ENCODE assay signal across 12 cellular contexts in the genomic region with DNA sequence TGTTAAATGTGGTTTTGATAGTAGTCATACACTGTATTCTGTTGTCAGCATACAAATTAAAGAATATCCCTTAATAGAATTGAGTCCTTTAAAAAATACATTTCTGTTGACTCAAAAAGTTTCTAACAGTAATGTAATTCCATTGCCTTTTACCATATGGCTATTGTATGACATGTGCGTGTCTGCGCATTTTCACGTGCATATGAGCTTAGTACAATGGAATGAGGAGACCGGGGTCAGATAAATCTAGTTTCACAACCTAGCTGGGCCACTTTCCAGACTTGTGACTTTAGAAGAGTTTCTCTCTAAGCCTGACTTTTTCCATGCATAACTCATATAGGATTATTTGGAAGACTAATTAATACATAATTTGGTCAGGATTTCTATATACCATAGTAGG. TPM values are rescaled to one million over a fixed set of nuclear protein-coding genes. Genes with fewer than 3 reads are reported as not detected.
DNase-seq lines count a peak whose midpoint lies in the region; ATAC-seq and TF ChIP-seq lines count a peak whose summit lies in the region.
"Had no signal": no experiment of that assay in that cellular context is flagged by ENCODE, and none has a peak within 500 bp of the region (broad histone marks: within the 10 kb centered on the region; RNA-seq: fewer than 3 reads in every experiment).

No MANE protein-coding gene starts in this region.

- peaks cover 58% of the 10 kb centered on the region for H3K4me1 Mint-ChIP-seq in nephron

- peak overlapping the region in 2 of 3 experiments; percentile 19 to 46 for H3K27ac Mint-ChIP-seq in nephron

- CTCF ChIA-PET in AG04450 (lab: Charles Lee), result interaction anchor here (1.1 to 1.2 kb wide), 2 partner anchors 46 to 175 kb away, joined by 5 read pairs; a partner anchor contains a TSS
- CTCF ChIA-PET in HEK293T (lab: Yijun Ruan, JAX), result no interaction called here

- H3K27me3 Mint-ChIP-seq in nephron (ENCODE audit: low read depth), result no peaks in the 10 kb centered on the region
- H3K27me3 Mint-ChIP-seq: memory B cell had no signal

- H3K4me3 ChIP-seq in AG04450 (ENCODE audit: low read depth, low read length) (no peak overlapping the region), epithelial cell of esophagus (ENCODE audit: low read length) (no peak overlapping the region)

- DNase-seq in AG04450 (ENCODE audit: low read depth, low spot score), result peak; percentile 96
- peak; percentile 95 for DNase-seq in LHCN-M2 (ENCODE audit: low read depth)
- DNase-seq in epithelial cell of esophagus (ENCODE audit: low read depth), result peak; percentile 95
- no peak for DNase-seq in NCI-H2081 treated with DMSO at 0.1 percent for 48 hours (lab: John Stamatoyannopoulos, UW)
- no peak for DNase-seq in midbrain (lab: John Stamatoyannopoulos, UW)
- DNase-seq in HEK293T (ENCODE audit: extremely low spot score), result no peak
- DNase-seq: activated T-cell treated with anti-CD3 and anti-CD28 coated beads, Interleukin-2, amount 50 U/mL, for 1 hour; CD8-positive, alpha-beta T cell; NCI-H345 had no signal

- H3K9me3 ChIP-seq in AG04450 (ENCODE audit: control insufficient read depth, insufficient read depth, low read length), result no peaks in the 10 kb centered on the region

- H3K9me3 Mint-ChIP-seq in nephron, result no peaks in the 10 kb centered on the region
- H3K9me3 Mint-ChIP-seq: CD8-positive, alpha-beta T cell; memory B cell had no signal

- H3K36me3 Mint-ChIP-seq in nephron (ENCODE audit: low read depth), result peaks cover 51% of the 10 kb centered on the region

- H3K27ac ChIP-seq in AG04450 (ENCODE audit: low read depth, low read length), result no peak overlapping the region

- no peak overlapping the region for H3K4me3 Mint-ChIP-seq in nephron
- H3K4me3 Mint-ChIP-seq: CD8-positive, alpha-beta T cell; memory B cell had no signal

- TF ChIP-seq CTCF in AG04450 (IDR thresholded peaks at IDR 0.05; ENCODE audit: low read depth, low read length), result no peak
- no peak for TF ChIP-seq CTCF in epithelial cell of esophagus (IDR thresholded peaks at IDR 0.05; ENCODE audit: insufficient read depth, low read depth, low read length, missing control alignments)
- no peak for TF ChIP-seq CTCF in nephron (IDR thresholded peaks at IDR 0.05; ENCODE audit: unreplicated experiment in 3 of 3)

- ATAC-seq in HG03460 (IDR thresholded peaks at IDR 0.05; ENCODE audit: unreplicated experiment), result no peak
- ATAC-seq: CD8-positive, alpha-beta T cell had no signal

- POLR2A ChIA-PET in AG04450 (lab: Yijun Ruan, JAX), result interaction anchor here (1.6 to 4.9 kb wide), 3 partner anchors 22 to 40 kb away, joined by 4 to 42 read pairs (median 38); a partner anchor contains a TSS
- POLR2A ChIA-PET in HEK293T (lab: Yijun Ruan, JAX), result no interaction called here

- no peaks in the 10 kb centered on the region for H3K27me3 ChIP-seq in AG04450 (ENCODE audit: control insufficient read depth, insufficient read depth, low read length)

TF ChIP-seq in HEK293T, 16 proteins besides CTCF, POLR2A, EP300 and RAD21:
- TF ChIP-seq LEF1 (IDR thresholded peaks at IDR 0.05; ENCODE audit: borderline replicate concordance) (no peak), SP1 (IDR thresholded peaks at IDR 0.05) (no peak), FOXA1 (IDR thresholded peaks at IDR 0.05) (no peak), TARDBP (IDR thresholded peaks at IDR 0.05) (no peak), SUZ12 (IDR thresholded peaks at IDR 0.05) (no peak), FOXM1 (IDR thresholded peaks at IDR 0.05; ENCODE audit: borderline replicate concordance) (no peak), NFRKB (IDR thresholded peaks at IDR 0.05) (no peak), ARNT (IDR thresholded peaks at IDR 0.05) (no peak), ZNF384 (IDR thresholded peaks at IDR 0.05) (no peak), BHLHE40 (IDR thresholded peaks at IDR 0.05; ENCODE audit: borderline replicate concordance) (no peak), ELF4 (IDR thresholded peaks at IDR 0.05) (no peak), CTBP1 (IDR thresholded peaks at IDR 0.05; ENCODE audit: borderline replicate concordance) (no peak), L3MBTL2 (conservative IDR thresholded peaks at IDR 0.05) (no peak), FOXK2 (IDR thresholded peaks at IDR 0.05) (no peak), HDGF (IDR thresholded peaks at IDR 0.05; ENCODE audit: borderline replicate concordance) (no peak)
- TF ChIP-seq, protein P1, sequence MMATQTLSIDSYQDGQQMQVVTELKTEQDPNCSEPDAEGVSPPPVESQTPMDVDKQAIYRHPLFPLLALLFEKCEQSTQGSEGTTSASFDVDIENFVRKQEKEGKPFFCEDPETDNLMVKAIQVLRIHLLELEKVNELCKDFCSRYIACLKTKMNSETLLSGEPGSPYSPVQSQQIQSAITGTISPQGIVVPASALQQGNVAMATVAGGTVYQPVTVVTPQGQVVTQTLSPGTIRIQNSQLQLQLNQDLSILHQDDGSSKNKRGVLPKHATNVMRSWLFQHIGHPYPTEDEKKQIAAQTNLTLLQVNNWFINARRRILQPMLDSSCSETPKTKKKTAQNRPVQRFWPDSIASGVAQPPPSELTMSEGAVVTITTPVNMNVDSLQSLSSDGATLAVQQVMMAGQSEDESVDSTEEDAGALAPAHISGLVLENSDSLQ (IDR thresholded peaks at IDR 0.05), result no peak

RNA-seq across cellular contexts. Expression of a gene that starts 38.7 kb away (rescaled TPM):
- polyA plus RNA-seq in AG04450 (2011; rRNA removed), result 85.1 and 97.1 TPM in 2 replicates
- polyA minus RNA-seq in AG04450 (2011; rRNA and poly(A)+ RNA removed), result 176 and 193 TPM in 2 replicates
- total RNA-seq in LHCN-M2 (2014; rRNA removed), result 153 and 164 TPM in 2 replicates
- polyA plus RNA-seq in LHCN-M2 (2012), result 23.5 TPM

Comparison
In these comparisons a context has a peak if more than half of its experiments do, and no peak if none do; other contexts are left out.
1. DNase-seq: peak in AG04450 (single experiment), LHCN-M2 (single experiment) and epithelial cell of esophagus (single experiment); none in NCI-H2081 treated with DMSO at 0.1 percent for 48 hours (single experiment), midbrain (single experiment) and HEK293T (single experiment).